Comparison of ENCODE assay signal across 20 cellular contexts in the genomic region with DNA sequence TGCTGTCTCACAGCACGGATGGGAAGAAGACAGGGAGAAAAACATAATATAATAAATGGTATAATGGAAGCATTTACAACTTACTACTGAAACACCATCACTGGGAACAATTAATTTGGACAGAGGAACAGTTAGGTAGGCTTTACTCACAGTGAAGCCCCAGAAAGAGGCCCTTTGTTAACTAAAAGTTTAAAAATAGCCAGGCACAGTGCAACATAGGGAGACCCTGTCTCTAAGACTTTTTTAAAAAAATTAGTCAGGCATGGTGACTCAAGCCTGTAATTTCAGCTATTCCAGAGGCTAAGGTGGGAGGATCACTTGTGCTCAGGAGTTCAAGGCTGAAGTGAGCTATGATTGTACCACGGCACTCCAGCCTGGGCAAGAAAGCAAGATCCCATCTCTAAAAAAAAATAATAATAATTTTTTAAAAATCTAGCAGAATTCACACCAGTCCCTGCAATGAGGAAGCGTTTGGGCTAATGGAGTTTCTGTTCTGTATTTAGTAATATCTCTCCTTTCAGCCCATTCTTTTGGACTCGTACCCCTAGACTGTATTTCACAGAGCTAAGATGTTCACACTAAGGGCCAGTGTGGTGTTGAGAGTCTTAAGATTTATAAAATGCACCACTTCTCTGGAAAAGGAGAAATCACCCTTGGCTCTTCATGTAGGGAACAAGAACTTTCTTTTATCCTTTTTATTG.
"Had no signal": no experiment of that assay in that cellular context is flagged by ENCODE, and none has a peak within 500 bp of the region (broad histone marks: within the 10 kb centered on the region; RNA-seq: fewer than 3 reads in every experiment).

No MANE protein-coding gene starts in this region.

- H3K27me3 ChIP-seq: body of pancreas, upper lobe of right lung had no signal

- H3K27ac ChIP-seq: body of pancreas, thoracic aorta, upper lobe of right lung had no signal

- H3K36me3 ChIP-seq: thoracic aorta, upper lobe of right lung had no signal

- DNase-seq: activated CD4-positive, alpha-beta memory T cell treated with anti-CD3 and anti-CD28 coated beads for 36 hours; activated CD4-positive, alpha-beta T cell treated with anti-CD3 and anti-CD28 coated beads for 36 hours; activated CD8-positive, alpha-beta memory T cell treated with anti-CD3 and anti-CD28 coated beads, Interleukin-2, amount 10 ng/mL, durations not matched to agents 7 days and 5 days; activated naive CD4-positive, alpha-beta T cell treated with Interleukin-2 at 50 U/mL for 16 hours; activated naive CD8-positive, alpha-beta T cell treated with anti-CD3 and anti-CD28 coated beads, Interleukin-2, amount 10 ng/mL, durations not matched to agents 7 days and 5 days; activated T-cell treated with anti-CD3 and anti-CD28 coated beads, Interleukin-2, amount 50 U/mL, for 1 hour; body of pancreas; effector memory CD8-positive, alpha-beta T cell; glutamatergic neuron; hippocampal formation; left cardiac atrium; mesenchymal stem cell; natural killer cell; stimulated activated naive B cell treated with anti-CD40 and anti-IgM and Interleukin-4, amounts not matched to agents 10 μg/mL and 1 μg/mL and 100 μg/mL, for 72 hours; upper lobe of right lung had no signal

- ATAC-seq: activated CD4-positive, alpha-beta T cell treated with anti-CD3 and anti-CD28 coated beads for 36 hours; activated CD8-positive, alpha-beta memory T cell treated with anti-CD3 and anti-CD28 coated beads, Interleukin-2, amount 10 ng/mL, durations not matched to agents 7 days and 5 days; activated T-helper 17 cell treated with anti-CD3 and anti-CD28 coated beads, Interleukin-2, amount 50 U/mL, for 72 hours; body of pancreas; effector memory CD8-positive, alpha-beta T cell; natural killer cell; stimulated activated naive B cell treated with anti-CD40 and anti-IgM and Interleukin-4, amounts not matched to agents 10 μg/mL and 1 μg/mL and 100 μg/mL, for 72 hours; upper lobe of right lung; WTC11 had no signal

- H3K4me1 ChIP-seq: upper lobe of right lung had no signal

- H3K9me3 ChIP-seq: body of pancreas, thoracic aorta, upper lobe of right lung had no signal

- FAIRE-seq: islet of Langerhans, TTC549 had no signal

- H3K4me3 ChIP-seq: body of pancreas, thoracic aorta, upper lobe of right lung had no signal
